ENCODE assay signal across 9 cellular contexts in genomic region chr7:101216001-101216859, GRCh38. TPM values are rescaled to one million over a fixed set of nuclear protein-coding genes. Genes with fewer than 3 reads are reported as not detected.
DNase-seq lines count a peak whose midpoint lies in the region; ATAC-seq and TF ChIP-seq lines count a peak whose summit lies in the region.
"Had no signal": no experiment of that assay in that cellular context is flagged by ENCODE, and none has a peak within 500 bp of the region (broad histone marks: within the 10 kb centered on the region; RNA-seq: fewer than 3 reads in every experiment).

No MANE protein-coding gene starts in this region.

- CTCF ChIA-PET in mammary epithelial cell (lab: Charles Lee; ENCODE audit: low non-redundant PET): interaction anchor here (0.7 kb wide), 1 partner anchor 27 kb away, joined by 3 read pairs; no protein-coding TSS in a partner anchor

- H3K4me3 Mint-ChIP-seq in IgD-negative memory B cell: peak overlapping the region; percentile 92 to 97 (median 94)

- H3K4me1 Mint-ChIP-seq in IgD-negative memory B cell: peaks cover 12 to 17% (median 16%) of the 10 kb centered on the region in 3 donors

- H3K27ac ChIP-seq in C4-2B (peak overlapping the region; percentile 85), mammary epithelial cell (ENCODE audit: insufficient read depth, low read depth, low read length) (peak overlapping the region; percentile 89)

- H3K4me2 ChIP-seq in mammary epithelial cell (ENCODE audit: insufficient read depth, low read depth, low read length): peak overlapping the region; percentile 96

- H3K36me3 ChIP-seq in mammary epithelial cell (ENCODE audit: insufficient read depth, low read length): peaks cover 8% of the 10 kb centered on the region

- peaks cover 2% of the 10 kb centered on the region for H3K27me3 Mint-ChIP-seq in IgD-negative memory B cell

- H3K27me3 ChIP-seq in mammary epithelial cell (ENCODE audit: insufficient read depth, low read length) (no peaks in the 10 kb centered on the region), mononuclear cell (ENCODE audit: insufficient read depth, low read length) (no peaks in the 10 kb centered on the region)

- H3K4me1 ChIP-seq in mammary epithelial cell (ENCODE audit: insufficient read depth, low read length) (peaks cover 19% of the 10 kb centered on the region), mononuclear cell (ENCODE audit: insufficient read depth, low read length) (peaks cover 36% of the 10 kb centered on the region)

- ATAC-seq in GM19397 (IDR thresholded peaks at IDR 0.05; ENCODE audit: unreplicated experiment) (no peak), GM19328 (IDR thresholded peaks at IDR 0.05; ENCODE audit: unreplicated experiment) (no peak), HG02678 (IDR thresholded peaks at IDR 0.05; ENCODE audit: unreplicated experiment) (no peak)

- H4K20me1 ChIP-seq in mammary epithelial cell (ENCODE audit: insufficient read depth, low read length): no peaks in the 10 kb centered on the region

- H3K9ac ChIP-seq in mammary epithelial cell (ENCODE audit: insufficient read depth, low read length): peak overlapping the region; percentile 62

- dilution Hi-C loops in mammary epithelial cell (cut with HindIII; ENCODE audit: low sequenced_read_pairs): loop anchor here (5.0 kb wide), 1 partner anchor 41 kb away; no protein-coding TSS in a partner anchor

- H3K79me2 ChIP-seq in mammary epithelial cell (ENCODE audit: insufficient read depth, low read length): peaks cover 70% of the 10 kb centered on the region

- H3K9me3 ChIP-seq in mammary epithelial cell (replicated peaks; ENCODE audit: insufficient read depth, low read length) (no peaks in the 10 kb centered on the region), mononuclear cell (ENCODE audit: low read depth, low read length) (no peaks in the 10 kb centered on the region)

- H3K4me3 ChIP-seq in mammary epithelial cell (replicated peaks in 1 of 3; ENCODE audit: insufficient read depth in 1 of 3, low read depth in 2 of 3, low read length in 3 of 3): peak overlapping the region; percentile 76 to 89 (median 78)
- peak overlapping the region; percentile 63 for H3K4me3 ChIP-seq in mononuclear cell (ENCODE audit: low read length)

- intact Hi-C loops in mammary epithelial cell (cut with micrococcal nuclease): loop anchor here (2.0 kb wide), 1 partner anchor 67 kb away; no protein-coding TSS in a partner anchor

- DNase-seq in mammary epithelial cell: no peak
- no peak for DNase-seq in KG1 (lab: John Stamatoyannopoulos, UW)

- peak overlapping the region; percentile 89 for H2AFZ ChIP-seq in mammary epithelial cell (ENCODE audit: low read depth, low read length)

- in situ Hi-C loops in mammary epithelial cell (cut with MboI; ENCODE audit: low sequenced_read_pairs in 2 of 2): no loop called here

- peaks cover 2% of the 10 kb centered on the region for H3K36me3 Mint-ChIP-seq in IgD-negative memory B cell

- peak overlapping the region in 2 of 3 donors; percentile 67 to 84 for H3K27ac Mint-ChIP-seq in IgD-negative memory B cell

- 69% methylated on average over 19 of the region's 31 CpGs for WGBS in mammary epithelial cell (ENCODE audit: low coverage, missing lambda C conversion rate)

- BruUV-seq in mammary epithelial cell (replicated peaks; lab: Mats Ljungman, UMichigan): no TSS peak

- no peaks in the 10 kb centered on the region for H3K9me3 Mint-ChIP-seq in IgD-negative memory B cell

- TF ChIP-seq CTCF in C4-2B (conservative IDR thresholded peaks at IDR 0.05) (no peak), mammary epithelial cell (conservative IDR thresholded peaks at IDR 0.05 in 1 of 2, IDR thresholded peaks at IDR 0.05 in 1 of 2; ENCODE audit: extremely low read depth in 1 of 2, insufficient read depth in 1 of 2, low read depth in 1 of 2, low read length in 2 of 2) (no peak)

RNA-seq across cellular contexts. Expression of gene PLOD3, which starts 1.2 kb away (rescaled TPM):
- polyA plus RNA-seq in IgD-negative memory B cell: 16.8 TPM
- total RNA-seq in mammary epithelial cell: 100 to 1,000 TPM in 1 of 2 donors, 10 to 100 TPM in 1; 84.9 to 133 TPM
- 112 TPM for polyA plus RNA-seq in mammary epithelial cell
- 152 TPM for polyA minus RNA-seq in mammary epithelial cell
- total RNA-seq in mononuclear cell: 8.7 TPM

RNA-seq across cellular contexts. Expression of gene ZNHIT1, which starts 1.7 kb away (rescaled TPM):
- polyA plus RNA-seq in IgD-negative memory B cell (54.4 TPM), mammary epithelial cell (52.5 TPM)
- total RNA-seq in mammary epithelial cell (10 to 100 TPM; 61.3 to 70.2 TPM), mononuclear cell (28.1 TPM)
- 61.9 TPM for polyA minus RNA-seq in mammary epithelial cell

RNA-seq across cellular contexts. Expression of gene MOGAT3, which starts 15.4 kb away (rescaled TPM):
- polyA plus RNA-seq in IgD-negative memory B cell (not detected), mammary epithelial cell (not detected)
- total RNA-seq in mammary epithelial cell (not detected), mononuclear cell (not detected)
- polyA minus RNA-seq in mammary epithelial cell: not detected
- total RNA-seq: renal cortical epithelial cell had no signal

RNA-seq across cellular contexts. Expression of gene CLDN15, which starts 21.4 kb away (rescaled TPM):
- polyA plus RNA-seq in IgD-negative memory B cell: 2.2 TPM
- 1 to 10 TPM; 3.0 to 6.6 TPM for total RNA-seq in mammary epithelial cell
- polyA plus RNA-seq in mammary epithelial cell: 2.6 TPM
- not detected for polyA minus RNA-seq in mammary epithelial cell
- 4.5 TPM for total RNA-seq in mononuclear cell

RNA-seq across cellular contexts. Expression of gene FIS1, which starts 28.7 kb away (rescaled TPM):
- polyA plus RNA-seq in IgD-negative memory B cell: 172 TPM
- 100 to 1,000 TPM; 106 to 160 TPM for total RNA-seq in mammary epithelial cell
- 343 TPM for polyA plus RNA-seq in mammary epithelial cell
- polyA minus RNA-seq in mammary epithelial cell: 81.8 TPM
- total RNA-seq in mononuclear cell: 83.9 TPM
